In the genomic region with DNA sequence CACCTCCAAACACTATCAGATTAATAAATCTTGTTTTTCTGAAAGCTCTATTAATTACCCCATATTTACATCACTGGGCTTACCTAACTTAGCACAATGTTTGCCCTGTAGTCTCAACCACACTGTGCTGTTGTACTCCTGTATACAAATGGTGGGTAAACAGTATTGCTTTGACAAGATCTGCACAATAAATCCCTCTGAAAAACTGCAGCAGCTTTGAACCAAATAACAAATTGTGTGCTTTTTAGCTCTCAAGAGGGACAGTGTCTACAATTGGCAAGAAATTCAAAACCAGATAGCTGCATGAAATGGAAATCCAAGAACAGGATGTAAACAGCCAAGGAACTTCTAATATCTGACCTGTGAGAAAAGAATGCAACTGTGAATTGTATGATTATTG, we compare ENCODE assay signal across 19 cellular contexts. TPM values are rescaled to one million over a fixed set of nuclear protein-coding genes. Genes with fewer than 3 reads are reported as not detected.
"Had no signal": no experiment of that assay in that cellular context is flagged by ENCODE, and none has a peak within 500 bp of the region (broad histone marks: within the 10 kb centered on the region; RNA-seq: fewer than 3 reads in every experiment).

No MANE protein-coding gene starts in this region.

- DNase-seq: activated CD4-positive, alpha-beta T cell treated with anti-CD3 and anti-CD28 coated beads for 1 hour; activated CD4-positive, alpha-beta T cell treated with anti-CD3 and anti-CD28 coated beads, Interleukin-2, amount 50 U/mL, for 48 hours; activated effector memory CD4-positive, alpha-beta T cell treated with Interleukin-2 at 50 U/mL for 16 hours; activated naive CD4-positive, alpha-beta T cell treated with anti-CD3 and anti-CD28 coated beads for 36 hours; activated naive CD8-positive, alpha-beta T cell treated with anti-CD3 and anti-CD28 coated beads, Interleukin-2, amount 10 ng/mL, durations not matched to agents 7 days and 5 days; activated T-cell treated with anti-CD3 and anti-CD28 coated beads, Interleukin-2, amount 50 U/mL, for 72 hours; amniotic stem cell; cerebellar nuclear complex; cortex of kidney; effector CD4-positive, alpha-beta T cell; left lung; naive thymus-derived CD8-positive, alpha-beta T cell; stimulated activated CD4-positive, alpha-beta T cell treated with anti-CD3 and anti-CD28 coated beads, Interleukin-4, amount 100 ng/mL, for 24 hours; stimulated activated naive CD4-positive, alpha-beta T cell treated with Interleukin-2 at 50 U/mL for 16 hours; T-helper 9 cell had no signal

- ATAC-seq: activated T-cell treated with anti-CD3 and anti-CD28 coated beads, Interleukin-2, amount 50 U/mL, for 72 hours; left lung; naive thymus-derived CD8-positive, alpha-beta T cell had no signal

- FAIRE-seq: bronchial epithelial cell, endometrium, urothelium cell line had no signal

RNA-seq across cellular contexts. Expression of gene KIF6, which starts 10.4 kb away (rescaled TPM):
- total RNA-seq: activated naive CD8-positive, alpha-beta T cell treated with anti-CD3 and anti-CD28 coated beads, Interleukin-2, amount 10 ng/mL, durations not matched to agents 7 days and 5 days; bronchial epithelial cell; naive thymus-derived CD8-positive, alpha-beta T cell; right atrium auricular region had no signal
